Comparison of ENCODE assay signal across 8 cellular contexts in genomic region chr11:2901854-2902783, GRCh38. TPM values are rescaled to one million over a fixed set of nuclear protein-coding genes. Genes with fewer than 3 reads are reported as not detected.
DNase-seq lines count a peak whose midpoint lies in the region; ATAC-seq and TF ChIP-seq lines count a peak whose summit lies in the region.

No MANE protein-coding gene starts in this region.

- H3K4me3 ChIP-seq in HAP-1 = peak overlapping the region; percentile 76
- peak overlapping the region; percentile 56 for H3K4me3 ChIP-seq in MG63
- H3K4me3 ChIP-seq in SK-N-MC = peak overlapping the region; percentile 87
- peak overlapping the region; percentile 50 for H3K4me3 ChIP-seq in parathyroid adenoma (ENCODE audit: low read depth, low read length)
- peak overlapping the region; percentile 39 to 66 (median 64) for H3K4me3 ChIP-seq in transverse colon

- peak overlapping the region; percentile 62 for H3K4me2 ChIP-seq in parathyroid adenoma (ENCODE audit: low read length)

- peak overlapping the region; percentile 74 for H2AFZ ChIP-seq in parathyroid adenoma

- peak; percentile 59 for TF ChIP-seq EP300 in transverse colon (IDR thresholded peaks at IDR 0.05; ENCODE audit: low read depth)

- H3K27me3 Mint-ChIP-seq in activated naive CD4-positive, alpha-beta T cell treated with anti-CD3 and anti-CD28 coated beads, Interleukin-2, amount 50 U/mL, for 24 hours = no peaks in the 10 kb centered on the region

- peaks cover 12% of the 10 kb centered on the region for H3K36me3 Mint-ChIP-seq in activated naive CD4-positive, alpha-beta T cell treated with anti-CD3 and anti-CD28 coated beads, Interleukin-2, amount 50 U/mL, for 24 hours

- H3K36me3 ChIP-seq in HAP-1 (replicated peaks) (no peaks in the 10 kb centered on the region; the same call in 1 of the 2 replicates), MG63 (no peaks in the 10 kb centered on the region), SK-N-MC (ENCODE audit: insufficient read depth, low read length) (no peaks in the 10 kb centered on the region), parathyroid adenoma (ENCODE audit: control insufficient read depth, insufficient read depth, low read length) (no peaks in the 10 kb centered on the region), transverse colon (no peaks in the 10 kb centered on the region)

- TF ChIP-seq CTCF in parathyroid adenoma (IDR thresholded peaks at IDR 0.05) (no peak), transverse colon (IDR thresholded peaks at IDR 0.05) (no peak)

- 0 to 5% methylated on average over 2 to 43 of the region's 58 CpGs for WGBS in transverse colon (ENCODE audit: low coverage in 1 of 2), 2 donors

- H3K79me2 ChIP-seq in parathyroid adenoma = no peaks in the 10 kb centered on the region

- no peaks in the 10 kb centered on the region for H3K9me3 Mint-ChIP-seq in activated naive CD4-positive, alpha-beta T cell treated with anti-CD3 and anti-CD28 coated beads, Interleukin-2, amount 50 U/mL, for 24 hours

- peaks cover 44% of the 10 kb centered on the region for H3K4me1 Mint-ChIP-seq in activated naive CD4-positive, alpha-beta T cell treated with anti-CD3 and anti-CD28 coated beads, Interleukin-2, amount 50 U/mL, for 24 hours

- in situ Hi-C loops in HAP-1 (cut with MboI; ENCODE audit: low sequenced_read_pairs) = no loop called here
- in situ Hi-C loops in transverse colon (cut with MboI; ENCODE audit: low pct_ligation_motif_present in 1 of 4, low pct_unique_long_range_greater_than_20kb in 1 of 4, low sequenced_read_pairs in 3 of 4) = no loop called here

- no peak overlapping the region for H3K27ac ChIP-seq in SK-N-MC
- no peak overlapping the region for H3K27ac ChIP-seq in parathyroid adenoma
- H3K27ac ChIP-seq in transverse colon = peak overlapping the region; percentile 85 to 93 (median 92)

- ATAC-seq in Right ventricle myocardium inferior = peak; percentile 92

- H3K27ac Mint-ChIP-seq in activated naive CD4-positive, alpha-beta T cell treated with anti-CD3 and anti-CD28 coated beads, Interleukin-2, amount 50 U/mL, for 24 hours = no peak overlapping the region

- peak overlapping the region; percentile 68 for H3K4me3 Mint-ChIP-seq in activated naive CD4-positive, alpha-beta T cell treated with anti-CD3 and anti-CD28 coated beads, Interleukin-2, amount 50 U/mL, for 24 hours

- intact Hi-C loops in Right ventricle myocardium inferior (cut with DNase I) = no loop called here
- intact Hi-C loops in transverse colon (cut with DNase I; ENCODE audit: low total_unique reads) = no loop called here

- H3K9me3 ChIP-seq in HAP-1 (no peaks in the 10 kb centered on the region), MG63 (no peaks in the 10 kb centered on the region), SK-N-MC (ENCODE audit: low read depth, low read length) (no peaks in the 10 kb centered on the region), parathyroid adenoma (ENCODE audit: control insufficient read depth, low read length) (no peaks in the 10 kb centered on the region), transverse colon (no peaks in the 10 kb centered on the region)

- H3K27me3 ChIP-seq in HAP-1 (ENCODE audit: low read depth) = no peaks in the 10 kb centered on the region
- H3K27me3 ChIP-seq in MG63 = no peaks in the 10 kb centered on the region
- H3K27me3 ChIP-seq in parathyroid adenoma (ENCODE audit: control insufficient read depth, insufficient read depth, low read length) = no peaks in the 10 kb centered on the region
- H3K27me3 ChIP-seq in transverse colon = no peaks in the 10 kb centered on the region

- H3K4me1 ChIP-seq in HAP-1 = peaks cover 7% of the 10 kb centered on the region
- no peaks in the 10 kb centered on the region for H3K4me1 ChIP-seq in parathyroid adenoma
- peaks cover 3 to 60% (median 22%) of the 10 kb centered on the region in 4 donors for H3K4me1 ChIP-seq in transverse colon

- peak; percentile 94 for TF ChIP-seq POLR2A in transverse colon (IDR thresholded peaks at IDR 0.05)

- H3K9ac ChIP-seq in SK-N-MC (ENCODE audit: insufficient read length) (no peak overlapping the region), parathyroid adenoma (no peak overlapping the region)

- DNase-seq in GF-D8 (lab: John Stamatoyannopoulos, UW) (peak; percentile 49), HAP-1 (ENCODE audit: low spot score in 2 of 2) (peak; percentile 90 to 98), MG63 (peak; percentile 92), SK-N-MC (ENCODE audit: low read depth, low spot score) (no peak), Right ventricle myocardium inferior (ENCODE audit: missing footprints) (peak; percentile 98), transverse colon (peak; percentile 99)

RNA-seq across cellular contexts. Expression of gene CDKN1C, which starts 16.5 kb away (rescaled TPM):
- 0.56 TPM in 1 of 2 replicates, not detected in the other for total RNA-seq in MG63 (2014; rRNA removed; shearing (Covaris generic); ENCODE audit: low replicate concordance)
- total RNA-seq in Right ventricle myocardium inferior = 40.0 TPM
- 10 to 100 TPM; 12.4 to 40.0 (median 27.7) TPM for total RNA-seq in transverse colon

RNA-seq across cellular contexts. Expression of gene PHLDA2, which starts 27.1 kb away (rescaled TPM):
- total RNA-seq in MG63 (2014; rRNA removed; shearing (Covaris generic); ENCODE audit: low replicate concordance) = 4.0 and 26.4 TPM in 2 replicates
- total RNA-seq in Right ventricle myocardium inferior (0.65 TPM), transverse colon (10 to 100 TPM in 1 of 4 donors, 1 to 10 TPM in 1, not detected in 2; 8.2 to 16.2 TPM)

Comparison
In these comparisons a context has a peak if more than half of its experiments do, and no peak if none do; other contexts are left out.
1. H3K27ac ChIP-seq: peak in transverse colon (4 of 4); none in SK-N-MC (single experiment) and parathyroid adenoma (single experiment).
2. Peak in every context shown above with its lines, with median percentiles within 50 percentile points of each other: H3K4me3 ChIP-seq.